8 cellular contexts compared by ENCODE assay signal in genomic region chr1:6614019-6614952, GRCh38. TPM values are rescaled to one million over a fixed set of nuclear protein-coding genes. Genes with fewer than 3 reads are reported as not detected.
DNase-seq lines count a peak whose midpoint lies in the region; ATAC-seq and TF ChIP-seq lines count a peak whose summit lies in the region.

No MANE protein-coding gene starts in this region.

- H3K4me1 Mint-ChIP-seq in endothelial cell (ENCODE audit: unreplicated experiment), result peaks cover 12% of the 10 kb centered on the region

- H3K36me3 ChIP-seq in HUES48 (ENCODE audit: control insufficient read depth, insufficient read depth, low read length) (peaks cover 28% of the 10 kb centered on the region), mucosa of descending colon (ENCODE audit: low read depth) (no peaks in the 10 kb centered on the region), testis (ENCODE audit: low read depth, missing control alignments) (no peaks in the 10 kb centered on the region)

- peaks cover 10% of the 10 kb centered on the region; the same call in 1 of the 2 replicates for H3K27me3 ChIP-seq in HUES48 (ENCODE audit: control insufficient read depth, insufficient read depth, low read length)
- H3K27me3 ChIP-seq in testis, result no peaks in the 10 kb centered on the region

- WGBS in testis, 2 donors, result 0 to 1% methylated on average over 5 to 41 of the region's 121 CpGs

- peak; percentile 82 for DNase-seq in activated CD8-positive, alpha-beta memory T cell treated with anti-CD3 and anti-CD28 coated beads for 24 hours
- DNase-seq in endothelial cell (ENCODE audit: low spot score) (peak; percentile 36), mucosa of descending colon (peak; percentile 68 to 84 (median 77)), testis (peak; percentile 80), NOMO-1 (lab: John Stamatoyannopoulos, UW; ENCODE audit: unreplicated experiment in 2 of 2) (no peak)

- H3K9me3 ChIP-seq in HUES48 (ENCODE audit: control insufficient read depth, insufficient read depth, low read length) (no peaks in the 10 kb centered on the region), mucosa of descending colon (no peaks in the 10 kb centered on the region), testis (no peaks in the 10 kb centered on the region)

- H3K4me3 Mint-ChIP-seq in endothelial cell (ENCODE audit: unreplicated experiment), result peak overlapping the region; percentile 89

- ATAC-seq in mucosa of descending colon, result peak; percentile 7
- no peak for ATAC-seq in HG02623 (IDR thresholded peaks at IDR 0.05; ENCODE audit: unreplicated experiment)

- peaks cover 6% of the 10 kb centered on the region for H3K27me3 Mint-ChIP-seq in endothelial cell (ENCODE audit: unreplicated experiment)

- peak overlapping the region; percentile 63; the same call in 1 of the 2 replicates for H3K9ac ChIP-seq in HUES48 (ENCODE audit: low read depth, low read length)

- intact Hi-C loops in mucosa of descending colon (cut with DNase I, micrococcal nuclease) (no loop called here), testis (cut with DNase I; ENCODE audit: low total_unique reads) (no loop called here)

- TF ChIP-seq POLR2A in testis (IDR thresholded peaks at IDR 0.05), result no peak

- H3K4me1 ChIP-seq in HUES48 (ENCODE audit: control insufficient read depth, insufficient read depth, low read length), result peaks cover 6% of the 10 kb centered on the region; the same call in 1 of the 2 replicates
- H3K4me1 ChIP-seq in mucosa of descending colon (ENCODE audit: low read depth), result peaks cover 8% of the 10 kb centered on the region
- H3K4me1 ChIP-seq in testis, result peaks cover 28% of the 10 kb centered on the region

- H3K27ac ChIP-seq in C4-2B (peak overlapping the region; percentile 87), HUES48 (ENCODE audit: low read depth, low read length) (peak overlapping the region; percentile 88), testis (peak overlapping the region; percentile 94 to 97)

- no peaks in the 10 kb centered on the region for H3K9me3 Mint-ChIP-seq in endothelial cell (ENCODE audit: unreplicated experiment)

- peak overlapping the region; percentile 84 for H3K4me3 ChIP-seq in HUES48 (ENCODE audit: low read depth, low read length)
- peak overlapping the region; percentile 86 for H3K4me3 ChIP-seq in mucosa of descending colon
- H3K4me3 ChIP-seq in testis, result peak overlapping the region; percentile 95 to 98

- H3K36me3 Mint-ChIP-seq in endothelial cell (ENCODE audit: low read depth, unreplicated experiment), result peaks cover 6% of the 10 kb centered on the region

- no peak overlapping the region for H3K27ac Mint-ChIP-seq in endothelial cell (ENCODE audit: unreplicated experiment)

- no peak for TF ChIP-seq CTCF in C4-2B (conservative IDR thresholded peaks at IDR 0.05)
- TF ChIP-seq CTCF in endothelial cell (IDR thresholded peaks at IDR 0.05; ENCODE audit: unreplicated experiment), result no peak
- no peak for TF ChIP-seq CTCF in mucosa of descending colon (IDR thresholded peaks at IDR 0.05)
- no peak for TF ChIP-seq CTCF in testis (IDR thresholded peaks at IDR 0.05)

RNA-seq across cellular contexts. Expression of gene PHF13, which starts 0.8 kb away (rescaled TPM):
- total RNA-seq in endothelial cell (ENCODE audit: unreplicated experiment), result 21.6 TPM
- 10 to 100 TPM in 1 of 3 donors, 1 to 10 TPM in 2; 6.6 to 21.5 (median 8.9) TPM for total RNA-seq in mucosa of descending colon
- 10 to 100 TPM; 88.1 to 94.3 TPM for total RNA-seq in testis
- 70.8 TPM for polyA plus RNA-seq in testis (ENCODE audit: insufficient read depth, low read depth, low replicate concordance)

RNA-seq across cellular contexts. Expression of gene THAP3, which starts 10.4 kb away (rescaled TPM):
- total RNA-seq in endothelial cell (ENCODE audit: unreplicated experiment), result 13.5 TPM
- total RNA-seq in mucosa of descending colon, result 10 to 100 TPM in 2 of 3 donors, 1 to 10 TPM in 1; 8.5 to 19.4 (median 13.7) TPM
- total RNA-seq in testis, result 10 to 100 TPM; 38.6 to 41.9 TPM
- 28.7 TPM for polyA plus RNA-seq in testis (ENCODE audit: insufficient read depth, low read depth, low replicate concordance)

RNA-seq across cellular contexts. Expression of gene KLHL21, which starts 11.6 kb away (rescaled TPM):
- total RNA-seq in endothelial cell (ENCODE audit: unreplicated experiment) (5.0 TPM), mucosa of descending colon (10 to 100 TPM in 2 of 3 donors, 1 to 10 TPM in 1; 8.7 to 68.2 (median 10.7) TPM), testis (10 to 100 TPM; 71.7 to 84.6 TPM)
- polyA plus RNA-seq in testis (ENCODE audit: insufficient read depth, low read depth, low replicate concordance), result 31.1 TPM

RNA-seq across cellular contexts. Expression of gene ZBTB48, which starts 34.5 kb away (rescaled TPM):
- total RNA-seq in endothelial cell (ENCODE audit: unreplicated experiment), result 32.2 TPM
- total RNA-seq in mucosa of descending colon, result 10 to 100 TPM; 36.8 to 53.9 (median 42.3) TPM
- 10 to 100 TPM; 58.9 to 70.7 TPM for total RNA-seq in testis
- 80.7 TPM for polyA plus RNA-seq in testis (ENCODE audit: insufficient read depth, low read depth, low replicate concordance)

RNA-seq across cellular contexts. Expression of gene TAS1R1, which starts 59.2 kb away (rescaled TPM):
- not detected for total RNA-seq in endothelial cell (ENCODE audit: unreplicated experiment)
- total RNA-seq in mucosa of descending colon, result under 1 TPM in 2 of 3 donors, not detected in 1; 0.13 to 0.14 TPM
- total RNA-seq in testis, result 1 to 10 TPM; 5.3 to 5.6 TPM
- 5.1 TPM for polyA plus RNA-seq in testis (ENCODE audit: insufficient read depth, low read depth, low replicate concordance)

Comparison
In these comparisons a context has a peak if more than half of its experiments do, and no peak if none do; other contexts are left out.
1. DNase-seq: peak in activated CD8-positive, alpha-beta memory T cell treated with anti-CD3 and anti-CD28 coated beads for 24 hours (single experiment), endothelial cell (single experiment), mucosa of descending colon (3 of 3) and testis (single experiment); none in NOMO-1 (0 of 2).
2. Peak in every context shown above with its lines, with median percentiles within 50 percentile points of each other: H3K27ac ChIP-seq and H3K4me3 ChIP-seq.